In the genomic region with DNA sequence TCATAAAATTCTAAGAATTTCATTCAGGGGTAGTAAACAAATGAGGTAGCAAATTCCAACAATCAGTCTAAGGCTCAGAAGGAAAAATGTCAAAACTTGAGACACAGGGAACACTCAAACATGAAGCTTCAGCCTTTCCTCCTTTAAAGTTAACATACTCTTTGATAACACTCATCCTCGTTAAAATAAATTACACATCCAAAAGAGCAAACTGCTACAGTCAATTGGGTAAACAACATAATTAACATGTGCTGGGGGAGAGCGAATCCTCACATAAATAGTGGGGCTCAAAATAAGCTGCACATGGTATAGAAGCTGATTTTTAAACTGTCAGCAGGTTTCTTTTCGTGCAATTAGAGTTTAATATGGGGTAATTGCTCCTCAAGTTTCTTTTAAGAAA, we compare ENCODE assay signal across 9 cellular contexts. TPM values are rescaled to one million over a fixed set of nuclear protein-coding genes. Genes with fewer than 3 reads are reported as not detected.
DNase-seq lines count a peak whose midpoint lies in the region; ATAC-seq and TF ChIP-seq lines count a peak whose summit lies in the region.
"Had no signal": no experiment of that assay in that cellular context is flagged by ENCODE, and none has a peak within 500 bp of the region (broad histone marks: within the 10 kb centered on the region; RNA-seq: fewer than 3 reads in every experiment).

No MANE protein-coding gene starts in this region.

- CTCF ChIA-PET in CD4-positive, alpha-beta memory T cell (lab: Charles Lee; ENCODE audit: partially characterized antibody), result interaction anchor here (0.6 to 2.4 kb wide), 8 partner anchors 8 to 122 kb away, joined by 3 to 7 read pairs (median 4); a partner anchor contains a TSS
- CTCF ChIA-PET in PC-3 (lab: Charles Lee), result interaction anchor here (0.6 to 3.5 kb wide), 2 partner anchors 70 to 122 kb away, joined by 4 to 18 read pairs; a partner anchor contains a TSS

- H3K4me1 Mint-ChIP-seq in CD4-positive, alpha-beta memory T cell, result peaks cover 65 to 91% (median 77%) of the 10 kb centered on the region in 4 donors
- H3K4me1 Mint-ChIP-seq in endodermal cell, result peaks cover 57% of the 10 kb centered on the region
- peaks cover 28% of the 10 kb centered on the region for H3K4me1 Mint-ChIP-seq in neural progenitor cell

- no peaks in the 10 kb centered on the region for H3K9me3 ChIP-seq in CD4-positive, alpha-beta memory T cell (ENCODE audit: control insufficient read depth in 1 of 2, low read length in 2 of 2)
- no peaks in the 10 kb centered on the region for H3K9me3 ChIP-seq in PC-3 (ENCODE audit: low read length)
- H3K9me3 ChIP-seq in endodermal cell (ENCODE audit: control insufficient read depth, low read length), result no peaks in the 10 kb centered on the region
- H3K9me3 ChIP-seq in neural progenitor cell (ENCODE audit: low read depth), result no peaks in the 10 kb centered on the region

- WGBS in endodermal cell (ENCODE audit: insufficient coverage in 1 of 2, insufficient read length in 1 of 2), 2 experiments, result 48 to 85% methylated on average over 2 to 3 of the region's 3 CpGs

- H3K4me3 ChIP-seq in CD4-positive, alpha-beta memory T cell (ENCODE audit: low read length in 2 of 2), result no peak overlapping the region
- H3K4me3 ChIP-seq in PC-3 (ENCODE audit: low read length) (peak overlapping the region; percentile 81), endodermal cell (ENCODE audit: low read length) (peak overlapping the region; percentile 94), neural progenitor cell (peak overlapping the region; percentile 75)

- peaks cover 7% of the 10 kb centered on the region for H3K36me3 ChIP-seq in CD4-positive, alpha-beta memory T cell (ENCODE audit: insufficient read depth, low read length)
- H3K36me3 ChIP-seq in PC-3 (ENCODE audit: low read depth, low read length) (peaks cover 17% of the 10 kb centered on the region), endodermal cell (ENCODE audit: control insufficient read depth, insufficient read depth, low read length) (peaks cover 29% of the 10 kb centered on the region), neural progenitor cell (peaks cover 9% of the 10 kb centered on the region)

- peak overlapping the region; percentile 81; the same call in 1 of the 2 replicates for H3K9ac ChIP-seq in PC-3 (ENCODE audit: low read length)
- H3K9ac ChIP-seq in endodermal cell (ENCODE audit: extremely low read depth, low read length, poor library complexity, severe bottlenecking), result peak overlapping the region; percentile 55
- H3K9ac ChIP-seq in neural progenitor cell, result peak overlapping the region; percentile 65

- no peak for DNase-seq in CD4-positive, alpha-beta memory T cell
- peak; percentile 23 for DNase-seq in PC-3
- DNase-seq in endodermal cell, result peak; percentile 6
- DNase-seq in neural progenitor cell (ENCODE audit: low spot score), result no peak
- DNase-seq in NCI-H1436 treated with DMSO at 0.1 percent for 48 hours (lab: John Stamatoyannopoulos, UW), result no peak
- DNase-seq: stimulated activated CD4-positive, alpha-beta T cell treated with anti-CD3 and anti-CD28 coated beads, Interleukin-12 subunit alpha, Interleukin-12 subunit beta, amount 100 ng/mL, for 4 hours had no signal

- no peaks in the 10 kb centered on the region for H3K27me3 Mint-ChIP-seq in CD4-positive, alpha-beta memory T cell
- H3K27me3 Mint-ChIP-seq in endodermal cell (ENCODE audit: insufficient read depth), result no peaks in the 10 kb centered on the region
- H3K27me3 Mint-ChIP-seq in neural progenitor cell (ENCODE audit: insufficient read depth, low read depth), result peaks cover 2% of the 10 kb centered on the region

- peak overlapping the region in 5 of 7 donors; percentile 54 to 89 (median 69) for H3K27ac Mint-ChIP-seq in CD4-positive, alpha-beta memory T cell
- H3K27ac Mint-ChIP-seq in endodermal cell (peak overlapping the region; percentile 13), neural progenitor cell (peak overlapping the region; percentile 19)

- H3K79me2 ChIP-seq in PC-3 (ENCODE audit: low read length) (peaks cover 95% of the 10 kb centered on the region), neural progenitor cell (ENCODE audit: low read depth) (peaks cover 96% of the 10 kb centered on the region)

- TF ChIP-seq CTCF in PC-3 (conservative IDR thresholded peaks at IDR 0.05; ENCODE audit: low read depth, low read length), result no peak
- no peak for TF ChIP-seq CTCF in endodermal cell (conservative IDR thresholded peaks at IDR 0.05)
- no peak for TF ChIP-seq CTCF in neural progenitor cell (IDR thresholded peaks at IDR 0.05)

- peaks cover 23 to 47% of the 10 kb centered on the region in 2 donors for H3K36me3 Mint-ChIP-seq in CD4-positive, alpha-beta memory T cell
- H3K36me3 Mint-ChIP-seq in endodermal cell (ENCODE audit: low read depth) (peaks cover 16% of the 10 kb centered on the region), neural progenitor cell (peaks cover 8% of the 10 kb centered on the region)

- intact Hi-C loops in CD4-positive, alpha-beta memory T cell (cut with micrococcal nuclease), result no loop called here
- intact Hi-C loops in PC-3 (cut with micrococcal nuclease), result loop anchor here (2.0 kb wide), 1 partner anchor 70 kb away; no protein-coding TSS in a partner anchor

- no peak for ATAC-seq in PC-3
- ATAC-seq in GM18519 (IDR thresholded peaks at IDR 0.05; ENCODE audit: low FRiP score, unreplicated experiment), result no peak
- no peak for ATAC-seq in HG02798 (IDR thresholded peaks at IDR 0.05; ENCODE audit: poor library complexity, unreplicated experiment)
- ATAC-seq in GM18907 (IDR thresholded peaks at IDR 0.05; ENCODE audit: unreplicated experiment), result no peak

- POLR2A ChIA-PET in CD4-positive, alpha-beta memory T cell (lab: Charles Lee; ENCODE audit: partially characterized antibody), result interaction anchor here (0.5 to 4.4 kb wide), 6 partner anchors 9 to 187 kb away, joined by 4 to 25 read pairs (median 5); a partner anchor contains a TSS
- POLR2A ChIA-PET in PC-3 (lab: Charles Lee; ENCODE audit: unreplicated experiment), result no interaction called here

- TSS peak; percentile 35 for BruUV-seq in PC-3 (replicated peaks; lab: Mats Ljungman, UMichigan)

- peak overlapping the region; percentile 97 for H3K4me2 ChIP-seq in PC-3 (ENCODE audit: low read length)
- peak overlapping the region; percentile 87 for H3K4me2 ChIP-seq in neural progenitor cell

- H2AFZ ChIP-seq in PC-3 (ENCODE audit: low read length), result no peak overlapping the region
- H2AFZ ChIP-seq in neural progenitor cell (replicated peaks), result no peak overlapping the region

- peaks cover 80% of the 10 kb centered on the region for H3K4me1 ChIP-seq in CD4-positive, alpha-beta memory T cell (ENCODE audit: insufficient read depth, low read length)
- H3K4me1 ChIP-seq in PC-3 (ENCODE audit: insufficient read depth, low read length) (peaks cover 30% of the 10 kb centered on the region), endodermal cell (ENCODE audit: control insufficient read depth, insufficient read depth, low read length) (peaks cover 6% of the 10 kb centered on the region), neural progenitor cell (peaks cover 26% of the 10 kb centered on the region)

- no peaks in the 10 kb centered on the region; the same call in 1 of the 2 replicates for H4K20me1 ChIP-seq in PC-3 (ENCODE audit: low read length)
- H4K20me1 ChIP-seq in neural progenitor cell (ENCODE audit: low read depth), result peaks cover 16% of the 10 kb centered on the region

- H3K4me3 Mint-ChIP-seq in CD4-positive, alpha-beta memory T cell, result peak overlapping the region in 6 of 8 donors; percentile 12 to 57 (median 34)
- peak overlapping the region; percentile 86 for H3K4me3 Mint-ChIP-seq in endodermal cell
- peak overlapping the region; percentile 93 for H3K4me3 Mint-ChIP-seq in neural progenitor cell

- H3K9me3 Mint-ChIP-seq in CD4-positive, alpha-beta memory T cell, result no peaks in the 10 kb centered on the region
- H3K9me3 Mint-ChIP-seq in endodermal cell (no peaks in the 10 kb centered on the region), neural progenitor cell (no peaks in the 10 kb centered on the region)

- H3K27ac ChIP-seq in CD4-positive, alpha-beta memory T cell (ENCODE audit: low read depth, low read length), result no peak overlapping the region
- H3K27ac ChIP-seq in PC-3 (ENCODE audit: low read length) (no peak overlapping the region), endodermal cell (ENCODE audit: low read depth, low read length) (no peak overlapping the region), neural progenitor cell (no peak overlapping the region)

- H3F3A ChIP-seq in PC-3 (ENCODE audit: low read length, unreplicated experiment), result no peaks in the 10 kb centered on the region
- H3F3A ChIP-seq in neural progenitor cell (ENCODE audit: low read depth), result peaks cover 38% of the 10 kb centered on the region

- no peaks in the 10 kb centered on the region for H3K9me2 ChIP-seq in PC-3 (replicated peaks; ENCODE audit: low read length)

- H3K27me3 ChIP-seq in CD4-positive, alpha-beta memory T cell (ENCODE audit: insufficient read depth, low read length), result no peaks in the 10 kb centered on the region
- H3K27me3 ChIP-seq in PC-3 (ENCODE audit: low read length) (no peaks in the 10 kb centered on the region), endodermal cell (ENCODE audit: control insufficient read depth, insufficient read depth, low read length, poor library complexity, severe bottlenecking) (no peaks in the 10 kb centered on the region), neural progenitor cell (no peaks in the 10 kb centered on the region)

RNA-seq across cellular contexts. Expression of a gene that starts 12.9 kb away (rescaled TPM):
- 100 to 1,000 TPM; 131 to 133 TPM for total RNA-seq in CD4-positive, alpha-beta memory T cell
- polyA plus RNA-seq in CD4-positive, alpha-beta memory T cell, result 100 to 1,000 TPM; 129 to 155 TPM
- total RNA-seq in PC-3 (2014; rRNA removed) (224 and 282 TPM in 2 replicates), endodermal cell (10 to 100 TPM; 85.5 to 86.6 TPM), neural progenitor cell (ENCODE audit: low replicate concordance) (71.0 and 72.5 TPM in 2 replicates)
- 68.0 TPM for polyA plus RNA-seq in endodermal cell (2013, experiment 1 of 2)
- polyA plus RNA-seq in endodermal cell (2013, experiment 2 of 2), result 56.4 TPM

Comparison
In these comparisons a context has a peak if more than half of its experiments do, and no peak if none do; other contexts are left out.
1. DNase-seq: peak in PC-3 (single experiment) and endodermal cell (single experiment); none in CD4-positive, alpha-beta memory T cell (0 of 5), neural progenitor cell (single experiment) and NCI-H1436 treated with DMSO at 0.1 percent for 48 hours (single experiment).
2. H3K4me3 ChIP-seq: peak in PC-3 (single experiment), endodermal cell (single experiment) and neural progenitor cell (single experiment); none in CD4-positive, alpha-beta memory T cell (0 of 2).
3. H3K27ac Mint-ChIP-seq: peak in every context shown above with its lines; median percentile 69 in CD4-positive, alpha-beta memory T cell; 19 in neural progenitor cell; 13 in endodermal cell.
4. H3K4me3 Mint-ChIP-seq: peak in every context shown above with its lines; median percentile 93 in neural progenitor cell; 86 in endodermal cell; 34 in CD4-positive, alpha-beta memory T cell.
5. Peak in every context shown above with its lines, with median percentiles within 50 percentile points of each other: H3K9ac ChIP-seq.